1 cellular context compared by ENCODE assay signal in the genomic region with DNA sequence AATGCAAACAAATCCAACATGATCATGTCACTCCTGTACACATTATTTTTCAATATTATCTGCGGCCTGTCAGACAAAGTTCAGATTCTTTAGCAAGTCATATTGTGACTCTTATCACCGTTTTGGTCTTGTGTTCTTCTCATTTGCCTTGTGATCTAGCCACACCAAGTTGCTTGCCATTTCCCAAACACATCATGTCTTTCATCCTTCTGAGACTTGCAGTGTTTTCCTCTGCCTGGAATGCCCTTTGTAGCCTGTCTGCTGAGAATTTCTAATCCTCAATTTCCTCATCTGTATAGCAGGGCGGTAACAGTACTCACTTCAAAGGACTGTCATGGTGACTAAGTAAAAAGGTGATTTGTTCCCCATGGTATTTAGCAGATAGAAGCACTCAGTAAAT.
TF ChIP-seq lines count a peak whose summit lies in the region.

No MANE protein-coding gene starts in this region.

TF ChIP-seq in HepG2, 621 proteins besides CTCF, POLR2A, EP300 and RAD21 (continued from another document):
- no peak for TF ChIP-seq ZNF780A (CRISPR knock-in tag; IDR thresholded peaks at IDR 0.05)
- peak; percentile 76 for TF ChIP-seq FOXP4 (CRISPR knock-in tag; IDR thresholded peaks at IDR 0.05)
- TF ChIP-seq ZBTB10 (CRISPR knock-in tag; IDR thresholded peaks at IDR 0.05; ENCODE audit: borderline replicate concordance), result no peak
- TF ChIP-seq, protein P1, sequence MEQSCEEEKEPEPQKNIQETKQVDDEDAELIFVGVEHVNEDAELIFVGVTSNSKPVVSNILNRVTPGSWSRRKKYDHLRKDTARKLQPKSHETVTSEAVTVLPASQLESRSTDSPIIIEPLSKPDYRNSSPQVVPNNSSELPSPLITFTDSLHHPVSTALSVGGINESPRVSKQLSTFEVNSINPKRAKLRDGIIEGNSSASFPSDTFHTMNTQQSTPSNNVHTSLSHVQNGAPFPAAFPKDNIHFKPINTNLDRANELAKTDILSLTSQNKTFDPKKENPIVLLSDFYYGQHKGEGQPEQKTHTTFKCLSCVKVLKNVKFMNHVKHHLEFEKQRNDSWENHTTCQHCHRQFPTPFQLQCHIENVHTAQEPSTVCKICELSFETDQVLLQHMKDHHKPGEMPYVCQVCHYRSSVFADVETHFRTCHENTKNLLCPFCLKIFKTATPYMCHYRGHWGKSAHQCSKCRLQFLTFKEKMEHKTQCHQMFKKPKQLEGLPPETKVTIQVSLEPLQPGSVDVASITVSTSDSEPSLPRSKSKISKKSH (CRISPR knock-in tag; IDR thresholded peaks at IDR 0.05; ENCODE audit: borderline replicate concordance), result no peak
- TF ChIP-seq SP2 (CRISPR knock-in tag; IDR thresholded peaks at IDR 0.05), result no peak
- TF ChIP-seq ZNF772 (CRISPR knock-in tag; IDR thresholded peaks at IDR 0.05), result no peak
- 0 out of 2 replicates have a peak, but pooled peaks have one; percentile 49 for TF ChIP-seq RERE (CRISPR knock-in tag; IDR thresholded peaks at IDR 0.05; ENCODE audit: low read depth)
- TF ChIP-seq ZNF280D (CRISPR knock-in tag; IDR thresholded peaks at IDR 0.05), result no peak
- TF ChIP-seq, protein P2, sequence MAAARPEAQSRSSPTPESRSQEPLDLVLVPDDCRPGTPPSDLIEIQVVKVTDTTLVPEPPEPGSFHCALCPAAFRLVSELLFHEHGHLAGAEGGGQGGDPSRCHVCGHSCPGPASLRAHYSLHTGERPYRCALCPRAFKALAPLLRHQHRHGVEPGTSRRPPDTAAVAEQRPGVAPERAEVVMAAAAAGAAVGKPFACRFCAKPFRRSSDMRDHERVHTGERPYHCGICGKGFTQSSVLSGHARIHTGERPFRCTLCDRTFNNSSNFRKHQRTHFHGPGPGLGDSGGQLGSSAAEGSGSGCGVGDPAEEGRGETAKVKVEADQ (CRISPR knock-in tag; IDR thresholded peaks at IDR 0.05; ENCODE audit: borderline replicate concordance), result no peak
- no peak for TF ChIP-seq SMYD3 (CRISPR knock-in tag; IDR thresholded peaks at IDR 0.05)
- TF ChIP-seq GATA4 (IDR thresholded peaks at IDR 0.05; ENCODE audit: borderline replicate concordance, low read depth), result peak; percentile 53; the same call in 1 of the 2 replicates
- peak; percentile 44; the same call in 1 of the 2 replicates for TF ChIP-seq RCOR2 (CRISPR knock-in tag; IDR thresholded peaks at IDR 0.05)
- TF ChIP-seq HMG20B (CRISPR knock-in tag; conservative IDR thresholded peaks at IDR 0.05), result peak; percentile 61; the same call in 1 of the 2 replicates
- TF ChIP-seq ZNF768 (CRISPR knock-in tag; IDR thresholded peaks at IDR 0.05), result no peak
- TF ChIP-seq NCOA2 (CRISPR knock-in tag; IDR thresholded peaks at IDR 0.05), result peak; percentile 77
